In the genomic region with DNA sequence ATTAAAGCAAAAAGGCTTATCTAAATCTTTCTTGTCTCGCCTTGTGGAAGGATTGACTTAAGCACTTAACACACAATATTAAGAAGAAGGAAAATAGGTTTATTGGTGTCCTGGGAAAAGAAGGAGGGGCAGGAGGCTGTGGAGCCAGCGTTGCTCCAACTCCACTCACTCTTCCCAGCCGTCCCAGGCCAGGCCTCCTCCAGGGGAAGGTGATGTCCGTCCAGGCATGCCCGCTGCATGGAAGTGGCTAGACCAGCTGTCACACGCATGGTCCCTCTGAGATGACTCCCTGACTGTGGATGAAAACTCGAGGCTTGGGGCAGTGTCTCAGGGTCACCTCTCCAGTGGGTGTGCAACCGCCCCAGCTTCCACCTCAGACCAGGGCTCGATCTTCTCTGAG, we compare ENCODE assay signal across 24 cellular contexts.
"Had no signal": no experiment of that assay in that cellular context is flagged by ENCODE, and none has a peak within 500 bp of the region (broad histone marks: within the 10 kb centered on the region; RNA-seq: fewer than 3 reads in every experiment).

No MANE protein-coding gene starts in this region.

- H3K4me1 Mint-ChIP-seq: naive thymus-derived CD8-positive, alpha-beta T cell; stimulated activated memory B cell treated with anti-CD40 and anti-IgM and Interleukin-4, amounts not matched to agents 10 μg/mL and 1 μg/mL and 100 μg/mL, for 72 hours; stimulated activated naive CD8-positive, alpha-beta T cell treated with anti-CD3 and anti-CD28 coated beads, Interleukin-15, amount 100 ng/mL, for 72 hours had no signal

- H3K27me3 Mint-ChIP-seq: stimulated activated memory B cell treated with anti-CD40 and anti-IgM and Interleukin-4, amounts not matched to agents 10 μg/mL and 1 μg/mL and 100 μg/mL, for 72 hours; stimulated activated naive CD8-positive, alpha-beta T cell treated with anti-CD3 and anti-CD28 coated beads, Interleukin-15, amount 100 ng/mL, for 72 hours had no signal

- H3K27me3 ChIP-seq: neural progenitor cell, ovary, right atrium auricular region, right lobe of liver, tibial nerve, upper lobe of left lung, vagina had no signal

- H2AFZ ChIP-seq: neural progenitor cell had no signal

- H3K27ac ChIP-seq: left ventricle myocardium inferior, neural progenitor cell, ovary, right atrium auricular region, right lobe of liver, tibial nerve, upper lobe of left lung, vagina had no signal

- ATAC-seq: mucosa of descending colon; naive thymus-derived CD8-positive, alpha-beta T cell; right lobe of liver; stimulated activated memory B cell treated with anti-CD40 and anti-IgM and Interleukin-4, amounts not matched to agents 10 μg/mL and 1 μg/mL and 100 μg/mL, for 72 hours; stimulated activated naive CD8-positive, alpha-beta T cell treated with anti-CD3 and anti-CD28 coated beads, Interleukin-15, amount 100 ng/mL, for 72 hours had no signal

- H3K9ac ChIP-seq: neural progenitor cell had no signal

- H3K27ac Mint-ChIP-seq: naive thymus-derived CD8-positive, alpha-beta T cell; nephron; neural progenitor cell; progenitor cell of endocrine pancreas; stimulated activated memory B cell treated with anti-CD40 and anti-IgM and Interleukin-4, amounts not matched to agents 10 μg/mL and 1 μg/mL and 100 μg/mL, for 72 hours; stimulated activated naive CD8-positive, alpha-beta T cell treated with anti-CD3 and anti-CD28 coated beads, Interleukin-15, amount 100 ng/mL, for 72 hours had no signal

- H3K9me3 ChIP-seq: left ventricle myocardium inferior, mucosa of descending colon, ovary, right atrium auricular region, right lobe of liver, upper lobe of left lung, vagina had no signal

- H3K36me3 ChIP-seq: left ventricle myocardium inferior, neural progenitor cell, ovary, right atrium auricular region, right lobe of liver, tibial nerve, upper lobe of left lung, vagina had no signal

- H3K4me1 ChIP-seq: left ventricle myocardium inferior, neural progenitor cell, right atrium auricular region, right lobe of liver, tibial nerve, upper lobe of left lung, vagina had no signal

- H3K36me3 Mint-ChIP-seq: naive thymus-derived CD8-positive, alpha-beta T cell; stimulated activated memory B cell treated with anti-CD40 and anti-IgM and Interleukin-4, amounts not matched to agents 10 μg/mL and 1 μg/mL and 100 μg/mL, for 72 hours had no signal

- H3K4me2 ChIP-seq: neural progenitor cell, smooth muscle cell had no signal

- H3K4me3 Mint-ChIP-seq: naive thymus-derived CD8-positive, alpha-beta T cell; nephron; neural progenitor cell; stimulated activated memory B cell treated with anti-CD40 and anti-IgM and Interleukin-4, amounts not matched to agents 10 μg/mL and 1 μg/mL and 100 μg/mL, for 72 hours; stimulated activated naive CD8-positive, alpha-beta T cell treated with anti-CD3 and anti-CD28 coated beads, Interleukin-15, amount 100 ng/mL, for 72 hours had no signal

- H3K4me3 ChIP-seq: left ventricle myocardium inferior, lung, mucosa of descending colon, neural progenitor cell, ovary, right atrium auricular region, right lobe of liver, smooth muscle cell, tibial nerve, upper lobe of left lung, vagina had no signal

- DNase-seq: islet precursor cell; left ventricle myocardium inferior; midbrain; mucosa of descending colon; naive thymus-derived CD8-positive, alpha-beta T cell; ovary; right lobe of liver; stimulated activated CD4-positive, alpha-beta T cell treated with anti-CD3 and anti-CD28 coated beads, Interleukin-1b, Interleukin-23, amount 100 ng/mL, for 48 hours; stimulated activated CD4-positive, alpha-beta T cell treated with anti-CD3 and anti-CD28 coated beads, Interleukin-2, amount 100 ng/mL, for 48 hours; stimulated activated CD4-positive, alpha-beta T cell treated with anti-CD3 and anti-CD28 coated beads, Interleukin-4, amount 100 ng/mL, for 4 hours; stimulated activated CD8-positive, alpha-beta memory T cell treated with anti-CD3 and anti-CD28 coated beads, Interleukin-4, amount 100 ng/mL, for 48 hours; stimulated activated naive CD4-positive, alpha-beta T cell treated with Interleukin-2 at 50 U/mL for 16 hours; stimulated activated naive CD8-positive, alpha-beta T cell treated with anti-CD3 and anti-CD28 coated beads, Interleukin-15, amount 100 ng/mL, for 72 hours; substantia nigra; upper lobe of left lung had no signal
